In genomic region chr2:239537633-239538356, GRCh38 we compare ENCODE assay signal across 14 cellular contexts.
DNase-seq lines count a peak whose midpoint lies in the region; ATAC-seq, FAIRE-seq and TF ChIP-seq lines count a peak whose summit lies in the region.
"Had no signal": no experiment of that assay in that cellular context is flagged by ENCODE, and none has a peak within 500 bp of the region (broad histone marks: within the 10 kb centered on the region; RNA-seq: fewer than 3 reads in every experiment).

No MANE protein-coding gene starts in this region.

- TF ChIP-seq RAD21 in HepG2 (CRISPR knock-in tag; IDR thresholded peaks at IDR 0.05) = no peak

- CTCF ChIA-PET in HEK293 (lab: Yijun Ruan, JAX) (no interaction called here), HepG2 (lab: Yijun Ruan, JAX; ENCODE audit: low intra/inter-chr PET ratio, low total read pairs) (no interaction called here)

- no peak for TF ChIP-seq CTCF in HEK293 (tag by site-specific recombination; IDR thresholded peaks at IDR 0.05)
- TF ChIP-seq CTCF in HepG2 (CRISPR knock-in tag; IDR thresholded peaks at IDR 0.05) = no peak
- TF ChIP-seq CTCF in esophagus muscularis mucosa (IDR thresholded peaks at IDR 0.05) = no peak

- H3K79me2 ChIP-seq in HepG2 (ENCODE audit: insufficient read depth, low read length) = no peaks in the 10 kb centered on the region

- no peak for FAIRE-seq in HepG2 (lab: Jason Lieb, UNC)
- FAIRE-seq: A549 had no signal

- H3K9me3 ChIP-seq in BLaER1 treated with 17β-estradiol and CSF1 and Interleukin-3, amounts not matched to agents 10 nM and 100 nM (replicated peaks in 1 of 11) = peaks cover 15 to 30% (median 20%) of the 10 kb centered on the region in 11 experiments
- H3K9me3 ChIP-seq in HEK293 (ENCODE audit: control insufficient read depth, insufficient read depth, low read depth, low read length) = no peaks in the 10 kb centered on the region
- no peaks in the 10 kb centered on the region; the same call in 1 of the 2 replicates for H3K9me3 ChIP-seq in HepG2 (ENCODE audit: low read length)
- H3K9me3 ChIP-seq in esophagus muscularis mucosa = peaks cover 0 to 9% (median 4%) of the 10 kb centered on the region in 4 donors

- no peak overlapping the region for H2AFZ ChIP-seq in HepG2 (ENCODE audit: low read length)

- intact Hi-C loops in HepG2 (cut with micrococcal nuclease; ENCODE audit: unreplicated experiment) (no loop called here), posterior vena cava (cut with DNase I) (no loop called here), esophagus muscularis mucosa (cut with DNase I) (no loop called here)

- POLR2A ChIA-PET in HEK293 (lab: Yijun Ruan, JAX) = no interaction called here
- POLR2A ChIA-PET in HepG2 (lab: Yijun Ruan, JAX) = no interaction called here

- no peaks in the 10 kb centered on the region for H4K20me1 ChIP-seq in BLaER1 treated with 17β-estradiol and CSF1 and Interleukin-3, amounts not matched to agents 10 nM and 100 nM
- H4K20me1 ChIP-seq in HepG2 (ENCODE audit: insufficient read depth, low read length) = no peaks in the 10 kb centered on the region

- no peak for TF ChIP-seq EP300 in HepG2 (IDR thresholded peaks at IDR 0.05; ENCODE audit: low read depth in 2 of 2, low read length in 2 of 2)
- TF ChIP-seq EP300 in HepG2 (CRISPR knock-in tag; IDR thresholded peaks at IDR 0.05; ENCODE audit: borderline replicate concordance) = no peak
- no peak for TF ChIP-seq EP300 in esophagus muscularis mucosa (IDR thresholded peaks at IDR 0.05)

- no peak overlapping the region for H3K27ac ChIP-seq in BLaER1 treated with 17β-estradiol and CSF1 and Interleukin-3, amounts not matched to agents 10 nM and 100 nM
- H3K27ac ChIP-seq in HEK293 (ENCODE audit: extremely low read depth, low read depth, low read length) (no peak overlapping the region), HepG2 (ENCODE audit: extremely low read length, insufficient read depth, low read length) (no peak overlapping the region), esophagus muscularis mucosa (replicated peaks in 1 of 4) (no peak overlapping the region)
- H3K27ac ChIP-seq: A549, HL-60 had no signal

- no TSS peak for BruUV-seq in HepG2 (replicated peaks; lab: Mats Ljungman, UMichigan)

- no peaks in the 10 kb centered on the region for H3K27me3 ChIP-seq in BLaER1 treated with 17β-estradiol and CSF1 and Interleukin-3, amounts not matched to agents 10 nM and 100 nM
- H3K27me3 ChIP-seq in HepG2 (ENCODE audit: control insufficient read depth in 1 of 2, insufficient read depth in 2 of 2, low read length in 2 of 2) = peaks cover 2 to 51% of the 10 kb centered on the region in 2 experiments
- no peaks in the 10 kb centered on the region for H3K27me3 ChIP-seq in esophagus muscularis mucosa

- H3K9ac ChIP-seq in BLaER1 treated with 17β-estradiol and CSF1 and Interleukin-3, amounts not matched to agents 10 nM and 100 nM = no peak overlapping the region
- H3K9ac ChIP-seq in HepG2 (ENCODE audit: insufficient read depth, low read depth, low read length) = no peak overlapping the region

- in situ Hi-C loops in HepG2 (cut with HindIII; ENCODE audit: extremely low pct_ligation_motif_present, low pct_unique_long_range_greater_than_20kb) = no loop called here
- in situ Hi-C loops in ACHN (cut with HindIII; ENCODE audit: low pct_ligation_motif_present, low pct_unique_long_range_greater_than_20kb, low sequenced_read_pairs) = no loop called here

- DNase-seq in HepG2 (ENCODE audit: low spot score) (no peak), posterior vena cava (ENCODE audit: low spot score) (peak; percentile 62), ACHN (no peak), NCI-H1694 (lab: John Stamatoyannopoulos, UW) (no peak), esophagus muscularis mucosa (ENCODE audit: extremely low spot score) (no peak), NOMO-1 treated with dmso at 0.1 percent for 144 hours (lab: John Stamatoyannopoulos, UW; ENCODE audit: unreplicated experiment) (no peak)
- DNase-seq: Calu3; CD4-positive, alpha-beta T cell; DMS 273 treated with DMSO at 0.1 percent for 48 hours; HCEC 1CT had no signal

- H3K4me2 ChIP-seq in BLaER1 treated with 17β-estradiol and CSF1 and Interleukin-3, amounts not matched to agents 10 nM and 100 nM = peak overlapping the region in 8 of 11 experiments; percentile 27 to 69 (median 52); a peak in 11 of 22 replicates
- H3K4me2 ChIP-seq in HepG2 (ENCODE audit: low read depth, low read length) = no peak overlapping the region
- H3K4me2 ChIP-seq: A549 had no signal

- ATAC-seq in HepG2 = no peak
- ATAC-seq: A549 had no signal

- WGBS in HepG2 (ENCODE audit: low lambda C conversion rate) = 38% methylated on average over 11 of the region's 11 CpGs
- 90% methylated on average over 8 of the region's 11 CpGs for WGBS in esophagus muscularis mucosa

- peaks cover 6 to 49% (median 38%) of the 10 kb centered on the region in 10 experiments for H3K4me1 ChIP-seq in BLaER1 treated with 17β-estradiol and CSF1 and Interleukin-3, amounts not matched to agents 10 nM and 100 nM
- H3K4me1 ChIP-seq in HEK293 (ENCODE audit: control insufficient read depth, insufficient read depth, low read length) (no peaks in the 10 kb centered on the region), HepG2 (ENCODE audit: insufficient read depth, low read length) (no peaks in the 10 kb centered on the region), esophagus muscularis mucosa (peaks cover 0 to 16% (median 15%) of the 10 kb centered on the region in 4 donors)
- H3K4me1 ChIP-seq: A549 had no signal

- H3K4me3 ChIP-seq in BLaER1 treated with 17β-estradiol and CSF1 and Interleukin-3, amounts not matched to agents 10 nM and 100 nM = no peak overlapping the region
- H3K4me3 ChIP-seq in HEK293 (ENCODE audit: low read depth, low read length) (no peak overlapping the region), HepG2 (replicated peaks in 1 of 3; ENCODE audit: insufficient read depth in 1 of 3, low read depth in 2 of 3, low read length in 3 of 3) (no peak overlapping the region), esophagus muscularis mucosa (no peak overlapping the region)
- H3K4me3 ChIP-seq: A549 had no signal

- TF ChIP-seq POLR2A in HepG2 (IDR thresholded peaks at IDR 0.05; ENCODE audit: insufficient read depth in 1 of 2, low read depth in 2 of 2, low read length in 2 of 2) (no peak), esophagus muscularis mucosa (IDR thresholded peaks at IDR 0.05; ENCODE audit: low read depth) (no peak)

- H3K36me3 ChIP-seq in BLaER1 treated with 17β-estradiol and CSF1 and Interleukin-3, amounts not matched to agents 10 nM and 100 nM = no peaks in the 10 kb centered on the region
- no peaks in the 10 kb centered on the region for H3K36me3 ChIP-seq in HEK293 (ENCODE audit: control insufficient read depth in 2 of 2, insufficient read depth in 1 of 2, low read length in 2 of 2)
- no peaks in the 10 kb centered on the region for H3K36me3 ChIP-seq in HepG2 (replicated peaks in 1 of 2; ENCODE audit: control insufficient read depth in 1 of 2, insufficient read depth in 2 of 2, low read length in 2 of 2)
- H3K36me3 ChIP-seq in esophagus muscularis mucosa = no peaks in the 10 kb centered on the region

TF ChIP-seq in HEK293, 187 proteins besides CTCF, POLR2A, EP300 and RAD21:
- TF ChIP-seq ATF2 (tag by site-specific recombination; IDR thresholded peaks at IDR 0.05; ENCODE audit: low read depth) = peak; percentile 37; the same call in 1 of the 2 replicates
- no peak for TF ChIP-seq ZNF404 (tag by site-specific recombination; IDR thresholded peaks at IDR 0.05)

TF ChIP-seq in HepG2, 621 proteins besides CTCF, POLR2A, EP300 and RAD21:
- no peak for TF ChIP-seq PHF5A (CRISPR knock-in tag; IDR thresholded peaks at IDR 0.05; ENCODE audit: low read depth, unreplicated experiment)
- TF ChIP-seq CREB1 (IDR thresholded peaks at IDR 0.05) = peak; percentile 86
- TF ChIP-seq CREB1 (CRISPR knock-in tag; IDR thresholded peaks at IDR 0.05) = no peak
- TF ChIP-seq HDAC1 (CRISPR knock-in tag; IDR thresholded peaks at IDR 0.05) = no peak
- TF ChIP-seq ATF7 (IDR thresholded peaks at IDR 0.05) = peak; percentile 98
- TF ChIP-seq ATF7 (CRISPR knock-in tag; IDR thresholded peaks at IDR 0.05) = no peak
